ENCODE assay signal across 19 cellular contexts in the genomic region with DNA sequence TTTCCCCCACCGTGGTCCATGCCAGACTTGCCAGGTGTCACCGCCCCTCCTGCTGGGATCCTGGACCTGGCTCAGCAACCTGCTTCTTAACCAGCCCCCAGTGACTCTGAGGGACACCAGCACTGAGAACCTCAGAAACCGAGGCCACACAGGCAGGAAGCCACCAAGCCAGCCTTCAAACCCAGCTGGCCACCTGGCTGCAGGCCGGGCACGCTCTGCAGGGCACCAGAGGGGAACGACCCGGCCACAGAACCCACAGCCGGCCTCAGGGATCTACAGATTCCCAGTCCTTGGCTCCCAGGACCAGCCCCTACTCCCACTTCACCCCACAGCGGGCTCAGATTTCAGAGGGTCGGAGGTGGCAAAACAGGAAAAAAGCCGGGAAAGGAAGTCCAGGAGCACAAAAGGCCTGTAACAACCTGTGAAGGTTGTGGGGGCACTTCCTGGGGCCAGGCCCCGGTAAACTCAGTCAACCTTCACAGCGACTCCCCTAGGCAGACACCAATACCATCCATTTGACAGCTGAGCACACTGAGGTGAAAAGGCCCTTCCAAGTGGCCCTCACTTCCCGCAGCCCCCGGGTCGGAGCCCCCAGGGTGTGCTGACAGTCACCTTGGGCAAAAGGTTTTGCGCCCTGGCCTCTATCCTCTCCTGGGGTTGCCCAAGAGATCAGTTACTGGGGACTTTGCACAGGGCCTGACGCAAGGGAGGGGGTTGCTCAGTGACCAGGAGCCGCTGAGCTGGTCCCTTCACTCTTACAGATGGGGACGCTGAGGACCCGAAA. TPM values are rescaled to one million over a fixed set of nuclear protein-coding genes. Genes with fewer than 3 reads are reported as not detected.
DNase-seq lines count a peak whose midpoint lies in the region; ATAC-seq and TF ChIP-seq lines count a peak whose summit lies in the region.
"Had no signal": no experiment of that assay in that cellular context is flagged by ENCODE, and none has a peak within 500 bp of the region (broad histone marks: within the 10 kb centered on the region; RNA-seq: fewer than 3 reads in every experiment).

No MANE protein-coding gene starts in this region.

- H3K4me3 Mint-ChIP-seq in IgD-negative memory B cell (peak overlapping the region in 2 of 4 donors; percentile 17 to 32), natural killer cell (peak overlapping the region; percentile 74)
- H3K4me3 Mint-ChIP-seq in activated naive CD8-positive, alpha-beta T cell treated with anti-CD3 and anti-CD28 coated beads, Interleukin-2, amount 10 ng/mL, durations not matched to agents 7 days and 5 days: no peak overlapping the region
- H3K4me3 Mint-ChIP-seq: activated CD4-positive, alpha-beta T cell treated with anti-CD3 and anti-CD28 coated beads, Interleukin-2, amount 10 ng/mL, durations not matched to agents 7 days and 5 days; brain; T-helper 2 cell treated with Interferon-gamma antibody and Interleukin-4, amounts not matched to agents 5 μg/mL and 100 μg/mL, for 36 hours had no signal

- no peak overlapping the region for H3K27ac ChIP-seq in vagina
- H3K27ac ChIP-seq: esophagus squamous epithelium had no signal

- no peak for TF ChIP-seq POLR2A in vagina (IDR thresholded peaks at IDR 0.05)

- ATAC-seq in GM18498 (IDR thresholded peaks at IDR 0.05; ENCODE audit: unreplicated experiment) (peak; percentile 40), natural killer cell (peak in 2 of 3 donors; percentile 0 to 3), HG02870 (IDR thresholded peaks at IDR 0.05; ENCODE audit: unreplicated experiment) (no peak)
- no peak for ATAC-seq in activated naive CD8-positive, alpha-beta T cell treated with anti-CD3 and anti-CD28 coated beads, Interleukin-2, amount 10 ng/mL, durations not matched to agents 7 days and 5 days (ENCODE audit: low read depth)
- ATAC-seq: heart left ventricle, mucosa of descending colon had no signal

- no peaks in the 10 kb centered on the region for H3K9me3 ChIP-seq in vagina
- H3K9me3 ChIP-seq: esophagus squamous epithelium, heart left ventricle, mucosa of descending colon had no signal

- TF ChIP-seq CTCF in natural killer cell (IDR thresholded peaks at IDR 0.05) (no peak), vagina (IDR thresholded peaks at IDR 0.05) (no peak)

- H3K4me1 Mint-ChIP-seq in IgD-negative memory B cell: peaks cover 12 to 27% (median 20%) of the 10 kb centered on the region in 3 donors
- peaks cover 68% of the 10 kb centered on the region for H3K4me1 Mint-ChIP-seq in activated naive CD8-positive, alpha-beta T cell treated with anti-CD3 and anti-CD28 coated beads, Interleukin-2, amount 10 ng/mL, durations not matched to agents 7 days and 5 days
- H3K4me1 Mint-ChIP-seq in natural killer cell: peaks cover 96% of the 10 kb centered on the region in 2 donors

- H3K36me3 ChIP-seq in vagina: no peaks in the 10 kb centered on the region
- H3K36me3 ChIP-seq: esophagus squamous epithelium had no signal

- intact Hi-C loops in natural killer cell (cut with micrococcal nuclease) (loop anchor here (1.0 to 2.0 kb wide), 2 partner anchors 9 to 107 kb away; no protein-coding TSS in a partner anchor), vagina (cut with DNase I) (no loop called here)

- no peak overlapping the region for H3K4me3 ChIP-seq in vagina
- H3K4me3 ChIP-seq: esophagus squamous epithelium, heart left ventricle, mucosa of descending colon had no signal

- H3K36me3 Mint-ChIP-seq in IgD-negative memory B cell (peaks cover 2% of the 10 kb centered on the region), natural killer cell (peaks cover 20% of the 10 kb centered on the region)
- peaks cover 33% of the 10 kb centered on the region for H3K36me3 Mint-ChIP-seq in activated naive CD8-positive, alpha-beta T cell treated with anti-CD3 and anti-CD28 coated beads, Interleukin-2, amount 10 ng/mL, durations not matched to agents 7 days and 5 days
- H3K36me3 Mint-ChIP-seq: brain had no signal

- peak overlapping the region; percentile 73 to 95 (median 78) for H3K27ac Mint-ChIP-seq in IgD-negative memory B cell
- H3K27ac Mint-ChIP-seq in activated naive CD8-positive, alpha-beta T cell treated with anti-CD3 and anti-CD28 coated beads, Interleukin-2, amount 10 ng/mL, durations not matched to agents 7 days and 5 days: peak overlapping the region; percentile 71
- peak overlapping the region; percentile 99 for H3K27ac Mint-ChIP-seq in natural killer cell
- H3K27ac Mint-ChIP-seq: brain had no signal

- peaks cover 9% of the 10 kb centered on the region for H3K4me1 ChIP-seq in vagina

- POLR2A ChIA-PET in activated naive CD8-positive, alpha-beta T cell treated with anti-CD3 and anti-CD28 coated beads, Interleukin-2, amount 10 ng/mL, durations not matched to agents 7 days and 5 days (lab: Charles Lee): interaction anchor here (1.1 to 1.4 kb wide), 2 partner anchors 11 to 37 kb away, joined by 3 to 4 read pairs; no protein-coding TSS in a partner anchor

- peak; percentile 49 for DNase-seq in activated naive CD8-positive, alpha-beta T cell treated with anti-CD3 and anti-CD28 coated beads, Interleukin-2, amount 10 ng/mL, durations not matched to agents 7 days and 5 days
- DNase-seq in natural killer cell (peak; percentile 63), H4 (ENCODE audit: low spot score) (no peak), activated T-cell treated with anti-CD3 and anti-CD28 coated beads for 4 hours (no peak), vagina (ENCODE audit: extremely low spot score in 2 of 2) (no peak)
- DNase-seq: activated CD4-positive, alpha-beta T cell treated with anti-CD3 and anti-CD28 coated beads, Interleukin-2, amount 10 ng/mL, durations not matched to agents 7 days and 5 days; activated gamma-delta T cell; DMS79; esophagus squamous epithelium; heart left ventricle; NCI-H1930; NCI-H69 had no signal

- H3K9me3 Mint-ChIP-seq in IgD-negative memory B cell (no peaks in the 10 kb centered on the region), natural killer cell (no peaks in the 10 kb centered on the region)
- no peaks in the 10 kb centered on the region for H3K9me3 Mint-ChIP-seq in activated naive CD8-positive, alpha-beta T cell treated with anti-CD3 and anti-CD28 coated beads, Interleukin-2, amount 10 ng/mL, durations not matched to agents 7 days and 5 days
- H3K9me3 Mint-ChIP-seq: activated CD4-positive, alpha-beta T cell treated with anti-CD3 and anti-CD28 coated beads, Interleukin-2, amount 10 ng/mL, durations not matched to agents 7 days and 5 days; brain; T-helper 2 cell treated with Interferon-gamma antibody and Interleukin-4, amounts not matched to agents 5 μg/mL and 100 μg/mL, for 36 hours had no signal

- H3K27me3 ChIP-seq in vagina: no peaks in the 10 kb centered on the region

- H3K27me3 Mint-ChIP-seq in IgD-negative memory B cell: no peaks in the 10 kb centered on the region
- H3K27me3 Mint-ChIP-seq in activated naive CD8-positive, alpha-beta T cell treated with anti-CD3 and anti-CD28 coated beads, Interleukin-2, amount 10 ng/mL, durations not matched to agents 7 days and 5 days: no peaks in the 10 kb centered on the region
- H3K27me3 Mint-ChIP-seq in natural killer cell (ENCODE audit: low read depth in 2 of 2): no peaks in the 10 kb centered on the region
- H3K27me3 Mint-ChIP-seq: activated CD4-positive, alpha-beta T cell treated with anti-CD3 and anti-CD28 coated beads, Interleukin-2, amount 10 ng/mL, durations not matched to agents 7 days and 5 days had no signal

RNA-seq across cellular contexts. Expression of a gene that starts 14.1 kb away (rescaled TPM):
- 30.1 TPM for polyA plus RNA-seq in IgD-negative memory B cell
- 100 to 1,000 TPM; 172 TPM for total RNA-seq in activated naive CD8-positive, alpha-beta T cell treated with anti-CD3 and anti-CD28 coated beads, Interleukin-2, amount 10 ng/mL, durations not matched to agents 7 days and 5 days
- 100 to 1,000 TPM; 537 to 630 (median 601) TPM for total RNA-seq in natural killer cell
- 2.9 and 4.7 TPM in 2 replicates for total RNA-seq in H4 (2014; rRNA removed; shearing (Covaris generic))
- 4.2 TPM for total RNA-seq in vagina
- total RNA-seq: dermis microvascular lymphatic vessel endothelial cell had no signal

Comparison
In these comparisons a context has a peak if more than half of its experiments do, and no peak if none do; other contexts are left out.
1. ATAC-seq: peak in GM18498 (single experiment) and natural killer cell (2 of 3); none in activated naive CD8-positive, alpha-beta T cell treated with anti-CD3 and anti-CD28 coated beads, Interleukin-2, amount 10 ng/mL, durations not matched to agents 7 days and 5 days (single experiment) and HG02870 (single experiment).
2. DNase-seq: peak in activated naive CD8-positive, alpha-beta T cell treated with anti-CD3 and anti-CD28 coated beads, Interleukin-2, amount 10 ng/mL, durations not matched to agents 7 days and 5 days (single experiment) and natural killer cell (single experiment); none in H4 (single experiment), activated T-cell treated with anti-CD3 and anti-CD28 coated beads for 4 hours (single experiment) and vagina (0 of 2).
3. RNA of a gene that starts 14.1 kb away (total RNA-seq): 537 to 630 TPM in natural killer cell and 172 TPM in activated naive CD8-positive, alpha-beta T cell treated with anti-CD3 and anti-CD28 coated beads, Interleukin-2, amount 10 ng/mL, durations not matched to agents 7 days and 5 days; 4.2 TPM in vagina (single experiment) and 2.9 to 4.7 TPM in H4; every median in the first group is over 10 times any median in the second.
4. Peak in every context shown above with its lines, with median percentiles within 50 percentile points of each other: H3K27ac Mint-ChIP-seq.